1 cellular context compared by ENCODE assay signal in the genomic region with DNA sequence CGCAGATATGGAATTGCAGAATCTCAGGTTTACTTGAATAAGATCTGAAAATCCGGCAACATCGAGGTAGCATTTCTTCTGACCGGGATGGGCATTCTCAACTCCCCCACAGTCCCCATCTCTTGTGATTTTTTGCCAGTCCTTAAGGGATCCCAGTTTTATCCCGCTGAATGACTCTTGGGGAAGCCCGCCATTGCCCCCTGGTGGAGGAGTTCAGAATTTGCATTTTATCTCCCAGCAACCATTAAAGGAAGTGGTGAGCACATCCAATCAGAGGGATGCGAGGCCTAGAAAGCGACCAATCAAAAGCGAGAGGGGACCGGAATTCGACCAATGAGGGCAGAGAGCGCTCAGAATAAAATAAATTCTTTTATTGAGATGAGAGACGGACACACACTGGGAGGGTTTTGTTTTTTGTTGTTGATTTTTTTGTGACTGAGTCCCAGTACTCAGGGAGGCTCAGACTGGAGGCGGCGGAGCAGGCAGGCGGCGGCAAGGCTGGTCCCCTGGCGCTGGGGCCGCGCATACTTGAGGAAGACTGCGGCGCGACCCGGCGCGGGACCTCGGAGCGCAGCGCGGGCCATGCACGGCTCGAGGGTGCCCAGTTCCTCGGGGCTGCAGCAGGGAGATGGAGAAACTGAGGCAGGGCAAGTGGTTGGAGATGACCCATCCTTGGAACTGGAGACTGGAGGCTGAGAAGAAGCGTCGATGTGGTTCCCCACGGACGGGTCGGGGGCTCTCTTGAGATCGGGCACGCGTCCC.
A peak's percentile ranks its signal among the peaks of the same experiment; 100 is the strongest.
TF ChIP-seq lines count a peak whose summit lies in the region.

No MANE protein-coding gene starts in this region.

TF ChIP-seq in HEK293, 187 proteins besides CTCF, POLR2A, EP300 and RAD21 (continued from another document):
- no peak for TF ChIP-seq ZNF266 (tag by site-specific recombination; IDR thresholded peaks at IDR 0.05; ENCODE audit: low read depth)
- no peak for TF ChIP-seq BCL11A (tag by site-specific recombination; IDR thresholded peaks at IDR 0.05; ENCODE audit: low read depth)
- TF ChIP-seq ZNF146 (tag by site-specific recombination; IDR thresholded peaks at IDR 0.05) = no peak
- TF ChIP-seq PRDM10 (tag by site-specific recombination; IDR thresholded peaks at IDR 0.05) = peak; percentile 82
- peak; percentile 12; the same call in 1 of the 2 replicates for TF ChIP-seq KLF8 (tag by site-specific recombination; IDR thresholded peaks at IDR 0.05)
- TF ChIP-seq ZNF112 (tag by site-specific recombination; IDR thresholded peaks at IDR 0.05) = no peak
- peak; percentile 55; the same call in 1 of the 2 replicates for TF ChIP-seq ZEB2 (tag by site-specific recombination; IDR thresholded peaks at IDR 0.05)
- TF ChIP-seq PRDM1 (tag by site-specific recombination; IDR thresholded peaks at IDR 0.05) = no peak
- TF ChIP-seq ZNF416 (tag by site-specific recombination; IDR thresholded peaks at IDR 0.05) = no peak
- TF ChIP-seq ZNF677 (tag by site-specific recombination; IDR thresholded peaks at IDR 0.05) = peak; percentile 53
- TF ChIP-seq ZNF391 (tag by site-specific recombination; IDR thresholded peaks at IDR 0.05; ENCODE audit: borderline replicate concordance, low read depth) = no peak
- TF ChIP-seq AEBP2 (tag by site-specific recombination; IDR thresholded peaks at IDR 0.05; ENCODE audit: borderline replicate concordance) = no peak
- TF ChIP-seq, protein P1, sequence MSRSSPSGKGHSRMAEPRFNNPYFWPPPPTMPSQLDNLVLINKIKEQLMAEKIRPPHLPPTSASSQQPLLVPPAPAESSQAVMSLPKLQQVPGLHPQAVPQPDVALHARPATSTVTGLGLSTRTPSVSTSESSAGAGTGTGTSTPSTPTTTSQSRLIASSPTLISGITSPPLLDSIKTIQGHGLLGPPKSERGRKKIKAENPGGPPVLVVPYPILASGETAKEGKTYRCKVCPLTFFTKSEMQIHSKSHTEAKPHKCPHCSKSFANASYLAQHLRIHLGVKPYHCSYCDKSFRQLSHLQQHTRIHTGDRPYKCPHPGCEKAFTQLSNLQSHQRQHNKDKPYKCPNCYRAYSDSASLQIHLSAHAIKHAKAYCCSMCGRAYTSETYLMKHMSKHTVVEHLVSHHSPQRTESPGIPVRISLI (tag by site-specific recombination; IDR thresholded peaks at IDR 0.05) = peak; percentile 35; the same call in 1 of the 2 replicates
- TF ChIP-seq ZNF704 (tag by site-specific recombination; IDR thresholded peaks at IDR 0.05) = no peak
- no peak for TF ChIP-seq GFI1B (tag by site-specific recombination; IDR thresholded peaks at IDR 0.05)
- TF ChIP-seq ZNF626 (tag by site-specific recombination; IDR thresholded peaks at IDR 0.05) = no peak
